Comparison of ENCODE assay signal across 20 cellular contexts in genomic region chr3:150436161-150436560, GRCh38.
"Had no signal": no experiment of that assay in that cellular context is flagged by ENCODE, and none has a peak within 500 bp of the region (broad histone marks: within the 10 kb centered on the region; RNA-seq: fewer than 3 reads in every experiment).

No MANE protein-coding gene starts in this region.

- H3K36me3 ChIP-seq: WERI-Rb-1 had no signal

- H3K9me3 ChIP-seq: SK-N-SH had no signal

- DNase-seq: activated CD4-positive, alpha-beta memory T cell treated with anti-CD3 and anti-CD28 coated beads, Interleukin-2, amount 10 ng/mL, durations not matched to agents 7 days and 5 days; activated CD4-positive, alpha-beta T cell treated with anti-CD3 and anti-CD28 coated beads for 36 hours; activated CD4-positive, alpha-beta T cell treated with anti-CD3 and anti-CD28 coated beads, Interleukin-2, amount 50 U/mL, for 1 hour; activated gamma-delta T cell; activated naive CD4-positive, alpha-beta T cell treated with anti-CD3 and anti-CD28 coated beads for 36 hours; activated T-cell treated with anti-CD3 and anti-CD28 coated beads for 4 hours; activated T-cell treated with anti-CD3 and anti-CD28 coated beads, Interleukin-2, amount 50 U/mL, for 48 hours; amygdala; cerebellar nuclear complex; MM.1S; NCI-H1105 treated with DMSO at 0.1 percent for 48 hours; NCI-H1436 treated with DMSO at 0.1 percent for 48 hours; NCI-H187; NCI-H2081; NCI-H524; SK-N-SH; T-helper 1 cell; WERI-Rb-1 had no signal

- H3K27ac ChIP-seq: WERI-Rb-1 had no signal

- H3K4me2 ChIP-seq: SK-N-SH had no signal

- H3K9ac ChIP-seq: SK-N-SH had no signal

- ATAC-seq: activated CD4-positive, alpha-beta T cell treated with anti-CD3 and anti-CD28 coated beads for 36 hours; activated T-helper 17 cell treated with anti-CD3 and anti-CD28 coated beads, Interleukin-2, amount 50 U/mL, for 72 hours; Right ventricle myocardium inferior had no signal
